2 cellular contexts compared by ENCODE assay signal in genomic region chr22:42932857-42933782, GRCh38.
TF ChIP-seq lines count a peak whose summit lies in the region.

No MANE protein-coding gene starts in this region.

TF ChIP-seq in SK-N-SH, 30 proteins besides CTCF, POLR2A, EP300 and RAD21 (continued from another document):
- TF ChIP-seq TAF1 (IDR thresholded peaks at IDR 0.05; ENCODE audit: borderline replicate concordance, low read depth, low read length) = no peak
- TF ChIP-seq, protein P1, sequence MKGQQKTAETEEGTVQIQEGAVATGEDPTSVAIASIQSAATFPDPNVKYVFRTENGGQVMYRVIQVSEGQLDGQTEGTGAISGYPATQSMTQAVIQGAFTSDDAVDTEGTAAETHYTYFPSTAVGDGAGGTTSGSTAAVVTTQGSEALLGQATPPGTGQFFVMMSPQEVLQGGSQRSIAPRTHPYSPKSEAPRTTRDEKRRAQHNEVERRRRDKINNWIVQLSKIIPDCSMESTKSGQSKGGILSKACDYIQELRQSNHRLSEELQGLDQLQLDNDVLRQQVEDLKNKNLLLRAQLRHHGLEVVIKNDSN (IDR thresholded peaks at IDR 0.05; ENCODE audit: borderline replicate concordance, low read depth) = no peak
- no peak for TF ChIP-seq MEF2A (IDR thresholded peaks at IDR 0.05; ENCODE audit: borderline replicate concordance, low read depth)
- TF ChIP-seq RCOR1 (IDR thresholded peaks at IDR 0.05; ENCODE audit: low read length) = no peak
- no peak for TF ChIP-seq GATA2 (CRISPR knock-in tag; IDR thresholded peaks at IDR 0.05)
- TF ChIP-seq MAX (IDR thresholded peaks at IDR 0.05; ENCODE audit: low read depth) = no peak
- no peak for TF ChIP-seq RXRA (IDR thresholded peaks at IDR 0.05; ENCODE audit: borderline replicate concordance, low read depth)
- no peak for TF ChIP-seq FOXM1 (IDR thresholded peaks at IDR 0.05; ENCODE audit: low read depth)
- no peak for TF ChIP-seq CHD2 (IDR thresholded peaks at IDR 0.05; ENCODE audit: low read length, partially characterized antibody)

TF ChIP-seq in SK-N-SH treated with all-trans-retinoic acid at 6 μM for 48 hours, 23 proteins besides CTCF, POLR2A, EP300 and RAD21 (continued from another document):
- TF ChIP-seq TSHZ2 (CRISPR knock-in tag; IDR thresholded peaks at IDR 0.05) (no peak), BACH2 (CRISPR knock-in tag; IDR thresholded peaks at IDR 0.05; ENCODE audit: borderline replicate concordance) (no peak), ESRRG (CRISPR knock-in tag; IDR thresholded peaks at IDR 0.05) (no peak), ARNTL (CRISPR knock-in tag; IDR thresholded peaks at IDR 0.05; ENCODE audit: borderline replicate concordance, low read depth) (no peak), PPARA (CRISPR knock-in tag; IDR thresholded peaks at IDR 0.05; ENCODE audit: borderline replicate concordance) (no peak), SNAI2 (CRISPR knock-in tag; IDR thresholded peaks at IDR 0.05) (no peak), TCF4 (CRISPR knock-in tag; IDR thresholded peaks at IDR 0.05; ENCODE audit: borderline replicate concordance) (no peak), OSR1 (CRISPR knock-in tag; IDR thresholded peaks at IDR 0.05) (no peak)
- TF ChIP-seq, protein P2, sequence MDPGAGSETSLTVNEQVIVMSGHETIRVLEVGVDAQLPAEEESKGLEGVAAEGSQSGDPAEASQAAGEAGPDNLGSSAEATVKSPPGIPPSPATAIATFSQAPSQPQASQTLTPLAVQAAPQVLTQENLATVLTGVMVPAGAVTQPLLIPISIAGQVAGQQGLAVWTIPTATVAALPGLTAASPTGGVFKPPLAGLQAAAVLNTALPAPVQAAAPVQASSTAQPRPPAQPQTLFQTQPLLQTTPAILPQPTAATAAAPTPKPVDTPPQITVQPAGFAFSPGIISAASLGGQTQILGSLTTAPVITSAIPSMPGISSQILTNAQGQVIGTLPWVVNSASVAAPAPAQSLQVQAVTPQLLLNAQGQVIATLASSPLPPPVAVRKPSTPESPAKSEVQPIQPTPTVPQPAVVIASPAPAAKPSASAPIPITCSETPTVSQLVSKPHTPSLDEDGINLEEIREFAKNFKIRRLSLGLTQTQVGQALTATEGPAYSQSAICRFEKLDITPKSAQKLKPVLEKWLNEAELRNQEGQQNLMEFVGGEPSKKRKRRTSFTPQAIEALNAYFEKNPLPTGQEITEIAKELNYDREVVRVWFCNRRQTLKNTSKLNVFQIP (CRISPR knock-in tag; IDR thresholded peaks at IDR 0.05; ENCODE audit: borderline replicate concordance, low read depth) = no peak
- TF ChIP-seq, protein P3, sequence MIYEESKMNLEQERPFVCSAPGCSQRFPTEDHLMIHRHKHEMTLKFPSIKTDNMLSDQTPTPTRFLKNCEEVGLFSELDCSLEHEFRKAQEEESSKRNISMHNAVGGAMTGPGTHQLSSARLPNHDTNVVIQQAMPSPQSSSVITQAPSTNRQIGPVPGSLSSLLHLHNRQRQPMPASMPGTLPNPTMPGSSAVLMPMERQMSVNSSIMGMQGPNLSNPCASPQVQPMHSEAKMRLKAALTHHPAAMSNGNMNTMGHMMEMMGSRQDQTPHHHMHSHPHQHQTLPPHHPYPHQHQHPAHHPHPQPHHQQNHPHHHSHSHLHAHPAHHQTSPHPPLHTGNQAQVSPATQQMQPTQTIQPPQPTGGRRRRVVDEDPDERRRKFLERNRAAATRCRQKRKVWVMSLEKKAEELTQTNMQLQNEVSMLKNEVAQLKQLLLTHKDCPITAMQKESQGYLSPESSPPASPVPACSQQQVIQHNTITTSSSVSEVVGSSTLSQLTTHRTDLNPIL (CRISPR knock-in tag; IDR thresholded peaks at IDR 0.05; ENCODE audit: low read depth) = no peak
